Comparison of ENCODE assay signal across 15 cellular contexts in genomic region chr16:29742683-29743275, GRCh38. TPM values are rescaled to one million over a fixed set of nuclear protein-coding genes. Genes with fewer than 3 reads are reported as not detected.
A peak's percentile ranks its signal among the peaks of the same experiment; 100 is the strongest.
DNase-seq lines count a peak whose midpoint lies in the region; ATAC-seq and TF ChIP-seq lines count a peak whose summit lies in the region.
"Had no signal": no experiment of that assay in that cellular context is flagged by ENCODE, and none has a peak within 500 bp of the region (broad histone marks: within the 10 kb centered on the region; RNA-seq: fewer than 3 reads in every experiment).

No MANE protein-coding gene starts in this region.

- DNase-seq in activated naive CD4-positive, alpha-beta T cell treated with anti-CD3 and anti-CD28 coated beads, Interleukin-2, amount 10 ng/mL, durations not matched to agents 7 days and 5 days, result no peak
- no peak for DNase-seq in activated naive CD4-positive, alpha-beta T cell treated with anti-CD3 and anti-CD28 coated beads, Interleukin-2, amount 50 U/mL, for 16 hours
- DNase-seq in RPMI8226 (peak; percentile 62), transverse colon (no peak), NCI-H1417 treated with DMSO at 0.1 percent for 48 hours (lab: John Stamatoyannopoulos, UW) (no peak)
- DNase-seq: activated CD8-positive, alpha-beta memory T cell treated with anti-CD3 and anti-CD28 coated beads for 24 hours; kidney glomerular epithelial cell; NCI-H187; NCI-H526; SK-N-SH had no signal

- H3K27ac Mint-ChIP-seq in activated naive CD4-positive, alpha-beta T cell treated with anti-CD3 and anti-CD28 coated beads, Interleukin-2, amount 10 ng/mL, durations not matched to agents 7 days and 5 days, result no peak overlapping the region
- H3K27ac Mint-ChIP-seq in dendritic cell treated with granulocyte-macrophage colony-stimulating factor and Interleukin-4, amounts not matched to agents 40 ng/mL and 50 ng/mL, for 4 days, result peak overlapping the region; percentile 33

- peak overlapping the region; percentile 100 for H3K4me3 Mint-ChIP-seq in activated naive CD4-positive, alpha-beta T cell treated with anti-CD3 and anti-CD28 coated beads, Interleukin-2, amount 10 ng/mL, durations not matched to agents 7 days and 5 days
- no peak overlapping the region for H3K4me3 Mint-ChIP-seq in dendritic cell treated with granulocyte-macrophage colony-stimulating factor and Interleukin-4, amounts not matched to agents 40 ng/mL and 50 ng/mL, for 4 days

- peak overlapping the region in 3 of 4 donors; percentile 10 to 85 (median 82) for H3K27ac ChIP-seq in transverse colon
- H3K27ac ChIP-seq: cardiac muscle cell had no signal

- no peak for TF ChIP-seq EP300 in transverse colon (IDR thresholded peaks at IDR 0.05; ENCODE audit: low read depth)

- no peaks in the 10 kb centered on the region for H3K9me3 Mint-ChIP-seq in activated naive CD4-positive, alpha-beta T cell treated with anti-CD3 and anti-CD28 coated beads, Interleukin-2, amount 10 ng/mL, durations not matched to agents 7 days and 5 days
- H3K9me3 Mint-ChIP-seq in dendritic cell treated with granulocyte-macrophage colony-stimulating factor and Interleukin-4, amounts not matched to agents 40 ng/mL and 50 ng/mL, for 4 days, result no peaks in the 10 kb centered on the region

- peaks cover 72% of the 10 kb centered on the region for H3K36me3 Mint-ChIP-seq in activated naive CD4-positive, alpha-beta T cell treated with anti-CD3 and anti-CD28 coated beads, Interleukin-2, amount 10 ng/mL, durations not matched to agents 7 days and 5 days
- H3K36me3 Mint-ChIP-seq in dendritic cell treated with granulocyte-macrophage colony-stimulating factor and Interleukin-4, amounts not matched to agents 40 ng/mL and 50 ng/mL, for 4 days (ENCODE audit: low read depth), result peaks cover 45% of the 10 kb centered on the region

- TF ChIP-seq POLR2A in transverse colon (IDR thresholded peaks at IDR 0.05), result no peak

- in situ Hi-C loops in transverse colon (cut with MboI; ENCODE audit: low pct_ligation_motif_present in 1 of 4, low pct_unique_long_range_greater_than_20kb in 1 of 4, low sequenced_read_pairs in 3 of 4), result no loop called here

- H3K27me3 ChIP-seq in transverse colon, result no peaks in the 10 kb centered on the region
- H3K27me3 ChIP-seq: cardiac muscle cell had no signal

- no peak overlapping the region for H3K4me3 ChIP-seq in transverse colon
- H3K4me3 ChIP-seq: cardiac muscle cell had no signal

- H3K36me3 ChIP-seq in transverse colon, result no peaks in the 10 kb centered on the region
- H3K36me3 ChIP-seq: cardiac muscle cell had no signal

- 74% methylated on average over 5 to 7 of the region's 7 CpGs for WGBS in transverse colon (ENCODE audit: low coverage in 1 of 2), 2 donors

- ATAC-seq in HG03378 (IDR thresholded peaks at IDR 0.05; ENCODE audit: unreplicated experiment), result no peak
- ATAC-seq: right cardiac atrium had no signal

- intact Hi-C loops in dendritic cell treated with granulocyte-macrophage colony-stimulating factor and Interleukin-4, amounts not matched to agents 40 ng/mL and 50 ng/mL, for 4 days (cut with micrococcal nuclease), result no loop called here
- intact Hi-C loops in transverse colon (cut with DNase I; ENCODE audit: low total_unique reads), result no loop called here

- peaks cover 5% of the 10 kb centered on the region for H3K27me3 Mint-ChIP-seq in activated naive CD4-positive, alpha-beta T cell treated with anti-CD3 and anti-CD28 coated beads, Interleukin-2, amount 10 ng/mL, durations not matched to agents 7 days and 5 days
- peaks cover 3% of the 10 kb centered on the region for H3K27me3 Mint-ChIP-seq in dendritic cell treated with granulocyte-macrophage colony-stimulating factor and Interleukin-4, amounts not matched to agents 40 ng/mL and 50 ng/mL, for 4 days

- peaks cover 82% of the 10 kb centered on the region for H3K4me1 Mint-ChIP-seq in activated naive CD4-positive, alpha-beta T cell treated with anti-CD3 and anti-CD28 coated beads, Interleukin-2, amount 10 ng/mL, durations not matched to agents 7 days and 5 days
- H3K4me1 Mint-ChIP-seq in dendritic cell treated with granulocyte-macrophage colony-stimulating factor and Interleukin-4, amounts not matched to agents 40 ng/mL and 50 ng/mL, for 4 days (ENCODE audit: low read depth), result peaks cover 83% of the 10 kb centered on the region

- CTCF ChIA-PET in activated naive CD4-positive, alpha-beta T cell treated with anti-CD3 and anti-CD28 coated beads, Interleukin-2, amount 10 ng/mL, durations not matched to agents 7 days and 5 days (lab: Charles Lee), result interaction anchor here (0.6 kb wide), 1 partner anchor 54 kb away, joined by 3 read pairs; no protein-coding TSS in a partner anchor

- no peak for TF ChIP-seq CTCF in transverse colon (IDR thresholded peaks at IDR 0.05)

- H3K4me1 ChIP-seq in transverse colon, result peaks cover 19 to 88% (median 57%) of the 10 kb centered on the region in 4 donors

- no peaks in the 10 kb centered on the region for H3K9me3 ChIP-seq in transverse colon
- H3K9me3 ChIP-seq: SK-N-SH had no signal

RNA-seq across cellular contexts. Expression of gene C16orf54, which starts 3.0 kb away (rescaled TPM):
- 1 to 10 TPM in 3 of 4 donors, not detected in 1; 3.0 to 8.2 (median 3.8) TPM for total RNA-seq in transverse colon
- total RNA-seq: cardiac muscle cell had no signal

RNA-seq across cellular contexts. Expression of gene ZG16, which starts 35.3 kb away (rescaled TPM):
- total RNA-seq in transverse colon, result 1,000 to 10,000 TPM in 1 of 4 donors, 100 to 1,000 TPM in 1, 10 to 100 TPM in 2; 73.4 to 1,268 (median 104) TPM
- total RNA-seq: cardiac muscle cell, M059J, right cardiac atrium had no signal

RNA-seq across cellular contexts. Expression of gene KIF22, which starts 47.8 kb away (rescaled TPM):
- total RNA-seq in transverse colon, result 100 to 1,000 TPM in 1 of 4 donors, 10 to 100 TPM in 3; 37.6 to 159 (median 59.5) TPM
